In the genomic region with DNA sequence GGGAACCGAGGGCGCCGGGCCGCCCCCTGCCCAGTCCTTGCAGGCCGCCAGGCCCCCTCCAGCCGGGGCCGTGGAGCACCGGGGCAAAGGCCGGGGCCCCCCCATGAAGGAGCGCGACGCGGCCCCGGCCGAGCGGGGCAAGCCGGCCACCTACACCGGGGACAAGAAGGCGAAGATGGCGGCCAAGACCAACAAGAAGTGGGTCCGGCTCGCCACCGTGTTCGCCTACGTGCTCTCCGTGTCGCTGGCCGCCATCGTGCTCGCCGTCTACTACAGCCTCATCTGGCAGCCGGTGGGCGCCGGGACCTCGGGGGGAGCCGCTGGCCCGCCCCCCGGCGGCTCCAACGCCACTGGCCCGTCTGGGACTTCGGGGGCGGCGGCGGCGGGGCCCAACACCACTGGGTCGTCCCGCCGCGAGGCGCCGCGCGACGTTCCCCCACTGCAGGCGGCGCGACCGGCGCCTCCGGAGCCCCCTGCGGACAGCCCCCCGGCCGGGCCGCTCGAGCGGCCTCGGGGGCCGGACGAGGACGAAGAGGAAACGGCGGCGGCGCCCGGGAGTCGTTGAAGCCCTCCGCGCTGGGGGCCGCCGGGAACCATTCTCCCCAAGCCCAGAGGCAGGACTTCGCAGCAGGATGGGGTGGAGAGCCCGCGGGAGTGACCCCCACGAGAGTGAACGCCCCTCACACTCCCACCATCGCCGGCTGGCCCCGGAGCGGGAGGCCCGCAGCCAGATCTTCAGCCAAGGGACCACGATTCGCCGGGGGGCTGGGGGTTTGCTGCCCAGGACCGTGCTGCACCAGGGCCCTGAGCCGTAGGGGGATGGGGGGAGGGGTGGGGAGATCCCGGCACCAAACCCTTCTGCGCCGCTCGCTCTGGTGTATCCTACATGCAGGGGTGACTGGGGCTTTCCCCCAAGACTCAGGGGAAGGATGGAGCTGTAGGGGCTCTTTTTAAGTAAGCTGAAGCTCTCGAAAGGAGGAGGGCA, we compare ENCODE assay signal across 6 cellular contexts. TPM values are rescaled to one million over a fixed set of nuclear protein-coding genes. Genes with fewer than 3 reads are reported as not detected.
DNase-seq lines count a peak whose midpoint lies in the region; ATAC-seq and TF ChIP-seq lines count a peak whose summit lies in the region.

No MANE protein-coding gene starts in this region.

- TF ChIP-seq EP300 in neural cell (conservative IDR thresholded peaks at IDR 0.05; ENCODE audit: poor library complexity, severe bottlenecking) = no peak

- H3K36me3 ChIP-seq in brain microvascular endothelial cell (replicated peaks) (no peaks in the 10 kb centered on the region), neural cell (ENCODE audit: insufficient read depth, low read length) (no peaks in the 10 kb centered on the region)

- H3K9me3 ChIP-seq in neural cell (ENCODE audit: low read length) = no peaks in the 10 kb centered on the region

- no peaks in the 10 kb centered on the region for H3F3A ChIP-seq in neural cell (ENCODE audit: insufficient read depth, low read length, poor library complexity, severe bottlenecking)

- H3K79me2 ChIP-seq in neural cell (replicated peaks; ENCODE audit: insufficient read depth, low read length) = peaks cover 6% of the 10 kb centered on the region

- H3K4me3 ChIP-seq in GM12875 (ENCODE audit: low read depth, low read length) (peak overlapping the region; percentile 80), brain microvascular endothelial cell (ENCODE audit: low read depth, low read length) (peak overlapping the region; percentile 69), neural cell (ENCODE audit: low read length) (peak overlapping the region; percentile 77)

- ATAC-seq in HG03196 (IDR thresholded peaks at IDR 0.05; ENCODE audit: unreplicated experiment) = peak; percentile 5

- no peaks in the 10 kb centered on the region for H4K20me1 ChIP-seq in neural cell (ENCODE audit: insufficient read depth)

- H3K27me3 ChIP-seq in brain microvascular endothelial cell (replicated peaks) = no peaks in the 10 kb centered on the region
- H3K27me3 ChIP-seq in neural cell (ENCODE audit: insufficient read depth, low read depth, low read length) = no peaks in the 10 kb centered on the region

- H3K4me2 ChIP-seq in neural cell (ENCODE audit: low read length) = peak overlapping the region; percentile 72

- H3K9ac ChIP-seq in neural cell (ENCODE audit: low read length) = peak overlapping the region; percentile 71

- in situ Hi-C loops in brain microvascular endothelial cell (cut with HindIII; ENCODE audit: low pct_ligation_motif_present, low sequenced_read_pairs) = no loop called here

- H2AFZ ChIP-seq in neural cell (ENCODE audit: low read depth, low read length) = no peak overlapping the region

- DNase-seq in brain microvascular endothelial cell (no peak), KG1 (lab: John Stamatoyannopoulos, UW) (no peak), NCI-H345 treated with DMSO at 0.1 percent for 48 hours (lab: John Stamatoyannopoulos, UW; ENCODE audit: unreplicated experiment) (no peak)

- H3K9me2 ChIP-seq in neural cell (ENCODE audit: insufficient read depth, low read length) = no peaks in the 10 kb centered on the region

- no peak for TF ChIP-seq RAD21 in neural cell (conservative IDR thresholded peaks at IDR 0.05)

- TF ChIP-seq CTCF in GM12875 (IDR thresholded peaks at IDR 0.05; ENCODE audit: borderline replicate concordance, insufficient read depth, low read depth, low read length) (no peak), brain microvascular endothelial cell (IDR thresholded peaks at IDR 0.05; ENCODE audit: low read depth, low read length, missing control alignments) (no peak), neural cell (IDR thresholded peaks at IDR 0.05; ENCODE audit: poor library complexity, severe bottlenecking) (no peak)

- H3K27ac ChIP-seq in brain microvascular endothelial cell (peak overlapping the region; percentile 19), neural cell (ENCODE audit: low read length) (no peak overlapping the region)

TF ChIP-seq in neural cell, 6 proteins besides CTCF, POLR2A, EP300 and RAD21:
- no peak for TF ChIP-seq MXI1 (conservative IDR thresholded peaks at IDR 0.05; ENCODE audit: poor library complexity, severe bottlenecking)
- TF ChIP-seq SMC3 (conservative IDR thresholded peaks at IDR 0.05; ENCODE audit: poor library complexity) = peak; percentile 28

RNA-seq across cellular contexts. Expression of gene INAFM2, which starts 0.8 kb away (rescaled TPM):
- polyA plus RNA-seq in neural cell = 14.8 and 15.7 TPM in 2 replicates
- 20.4 and 20.7 TPM in 2 replicates for polyA minus RNA-seq in neural cell

RNA-seq across cellular contexts. Expression of gene CCDC9B, which starts 16.5 kb away (rescaled TPM):
- not detected in 2 replicates for polyA plus RNA-seq in neural cell
- not detected in 2 replicates for polyA minus RNA-seq in neural cell

RNA-seq across cellular contexts. Expression of gene PLCB2, which starts 16.5 kb away (rescaled TPM):
- polyA plus RNA-seq in neural cell = 7.4 and 9.2 TPM in 2 replicates
- polyA minus RNA-seq in neural cell = 3.2 and 4.1 TPM in 2 replicates

RNA-seq across cellular contexts. Expression of gene PHGR1, which starts 26.6 kb away (rescaled TPM):
- not detected in 2 replicates for polyA plus RNA-seq in neural cell
- polyA minus RNA-seq in neural cell = not detected in 2 replicates

RNA-seq across cellular contexts. Expression of gene DISP2, which starts 33.8 kb away (rescaled TPM):
- 5.0 and 26.0 TPM in 2 replicates for polyA plus RNA-seq in neural cell
- 11.6 and 13.6 TPM in 2 replicates for polyA minus RNA-seq in neural cell
